In the genomic region with DNA sequence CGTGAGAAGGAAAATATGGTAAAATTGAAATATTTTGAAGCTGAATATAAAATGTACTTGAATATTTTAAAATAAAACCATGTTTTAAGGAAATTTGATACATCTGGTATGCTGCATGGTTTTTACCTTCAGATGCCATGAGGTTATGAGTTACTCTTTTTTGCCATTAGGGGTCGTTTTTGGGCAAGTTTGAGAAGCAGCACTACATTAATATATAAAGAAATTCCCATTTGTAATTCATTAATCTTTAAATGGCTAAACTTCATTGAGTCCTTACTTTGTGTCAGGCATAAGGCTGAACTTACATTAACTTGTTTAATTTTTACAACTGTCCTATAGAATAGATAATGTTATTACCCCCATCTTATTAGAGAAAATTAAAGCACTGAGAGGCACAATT, we compare ENCODE assay signal across 10 cellular contexts.
DNase-seq lines count a peak whose midpoint lies in the region; TF ChIP-seq lines count a peak whose summit lies in the region.
"Had no signal": no experiment of that assay in that cellular context is flagged by ENCODE, and none has a peak within 500 bp of the region (broad histone marks: within the 10 kb centered on the region; RNA-seq: fewer than 3 reads in every experiment).

No MANE protein-coding gene starts in this region.

- H3K4me2 ChIP-seq in Karpas-422 (ENCODE audit: low read depth, low read length, poor library complexity, severe bottlenecking): peak overlapping the region; percentile 4

- no peak for TF ChIP-seq CTCF in WERI-Rb-1 (IDR thresholded peaks at IDR 0.05; ENCODE audit: low read depth, low read length)

- H3K79me2 ChIP-seq in Karpas-422 (ENCODE audit: low read length): peaks cover 45% of the 10 kb centered on the region

- H3K36me3 ChIP-seq in Karpas-422 (ENCODE audit: insufficient read depth, low read length) (no peaks in the 10 kb centered on the region), WERI-Rb-1 (no peaks in the 10 kb centered on the region), SJCRH30 (no peaks in the 10 kb centered on the region)
- H3K36me3 ChIP-seq: ascending aorta had no signal

- H4K20me1 ChIP-seq in Karpas-422 (ENCODE audit: insufficient read depth, low read depth, low read length): no peaks in the 10 kb centered on the region

- no peak overlapping the region for H2AFZ ChIP-seq in Karpas-422 (ENCODE audit: low read length)

- H3K9me3 ChIP-seq in Karpas-422 (ENCODE audit: low read length) (no peaks in the 10 kb centered on the region), WERI-Rb-1 (ENCODE audit: severe bottlenecking) (no peaks in the 10 kb centered on the region), SJCRH30 (replicated peaks) (no peaks in the 10 kb centered on the region)
- H3K9me3 ChIP-seq: ascending aorta had no signal

- DNase-seq in ELR (ENCODE audit: low read depth) (peak; percentile 52), Karpas-422 (peak; percentile 71), astrocyte of the hippocampus (ENCODE audit: low read depth, low spot score) (peak; percentile 52), lung microvascular endothelial cell (ENCODE audit: low read depth in 2 of 2) (peak; percentile 45 to 47), posterior vena cava (ENCODE audit: low spot score) (no peak), WERI-Rb-1 (no peak), Ammon's horn (ENCODE audit: low spot score) (no peak), SJCRH30 (no peak)
- DNase-seq: naive thymus-derived CD8-positive, alpha-beta T cell had no signal

- no peaks in the 10 kb centered on the region for H3K9me2 ChIP-seq in Karpas-422 (replicated peaks; ENCODE audit: insufficient read depth, low read length)

- peaks cover 7% of the 10 kb centered on the region for H3K4me1 ChIP-seq in Karpas-422 (ENCODE audit: low read length)
- no peaks in the 10 kb centered on the region for H3K4me1 ChIP-seq in SJCRH30

- no peak overlapping the region for H3K9ac ChIP-seq in Karpas-422 (ENCODE audit: low read length)

- H3K27ac ChIP-seq in Karpas-422 (ENCODE audit: low read length) (no peak overlapping the region), WERI-Rb-1 (no peak overlapping the region), SJCRH30 (no peak overlapping the region)
- H3K27ac ChIP-seq: ascending aorta had no signal

- intact Hi-C loops in posterior vena cava (cut with DNase I): no loop called here

- H3K4me3 ChIP-seq in Karpas-422 (ENCODE audit: low read length) (no peak overlapping the region), WERI-Rb-1 (ENCODE audit: low read depth, low read length) (no peak overlapping the region), SJCRH30 (no peak overlapping the region)
- H3K4me3 ChIP-seq: ascending aorta had no signal

- no peaks in the 10 kb centered on the region for H3K27me3 ChIP-seq in Karpas-422 (ENCODE audit: low read length)
- no peaks in the 10 kb centered on the region for H3K27me3 ChIP-seq in WERI-Rb-1 (ENCODE audit: insufficient read depth, low read depth, severe bottlenecking)
- H3K27me3 ChIP-seq in SJCRH30: no peaks in the 10 kb centered on the region
- H3K27me3 ChIP-seq: ascending aorta had no signal

Comparison
In these comparisons a context has a peak if more than half of its experiments do, and no peak if none do; other contexts are left out.
1. DNase-seq: peak in ELR (single experiment), Karpas-422 (single experiment), astrocyte of the hippocampus (single experiment) and lung microvascular endothelial cell (2 of 2); none in posterior vena cava (single experiment), WERI-Rb-1 (single experiment), Ammon's horn (single experiment) and SJCRH30 (0 of 2).